ENCODE assay signal across 12 cellular contexts in the genomic region with DNA sequence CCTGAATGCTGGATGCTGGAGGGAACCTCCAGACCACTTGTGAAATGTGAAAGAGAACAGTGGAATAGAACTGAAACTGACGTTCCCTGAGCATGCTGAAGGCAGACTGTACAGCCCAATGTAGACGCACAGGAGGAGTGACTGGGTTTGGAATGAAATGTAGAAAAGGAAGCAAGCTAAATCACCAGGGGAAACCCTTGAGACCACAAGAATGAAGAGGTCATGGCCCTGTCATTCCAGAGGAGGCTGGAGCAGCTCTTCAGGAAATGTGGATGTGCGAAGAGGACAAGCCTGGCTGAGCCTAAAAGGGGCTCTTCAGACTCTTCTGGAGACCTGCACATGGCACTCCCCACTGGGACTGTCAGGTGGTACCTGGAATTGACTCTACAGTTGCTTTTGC.
DNase-seq lines count a peak whose midpoint lies in the region; ATAC-seq and TF ChIP-seq lines count a peak whose summit lies in the region.
"Had no signal": no experiment of that assay in that cellular context is flagged by ENCODE, and none has a peak within 500 bp of the region (broad histone marks: within the 10 kb centered on the region; RNA-seq: fewer than 3 reads in every experiment).

No MANE protein-coding gene starts in this region.

- H3K9ac ChIP-seq in mammary epithelial cell (ENCODE audit: insufficient read depth, low read length) (no peak overlapping the region), mesendoderm (ENCODE audit: low read length) (no peak overlapping the region)

- H3K9me3 ChIP-seq in mammary epithelial cell (replicated peaks; ENCODE audit: insufficient read depth, low read length) = no peaks in the 10 kb centered on the region
- no peaks in the 10 kb centered on the region for H3K9me3 ChIP-seq in left lung
- H3K9me3 ChIP-seq: ascending aorta, Caco-2 had no signal

- H2BK15ac ChIP-seq in mesendoderm (replicated peaks; ENCODE audit: low read depth) = no peak overlapping the region

- H3K27ac ChIP-seq in mammary epithelial cell (ENCODE audit: insufficient read depth, low read depth, low read length) (no peak overlapping the region), left lung (no peak overlapping the region), mesendoderm (ENCODE audit: low read depth, low read length) (no peak overlapping the region)
- H3K27ac ChIP-seq: ascending aorta had no signal

- H3K4me3 ChIP-seq in mammary epithelial cell (replicated peaks in 1 of 3; ENCODE audit: insufficient read depth in 1 of 3, low read depth in 2 of 3, low read length in 3 of 3) = no peak overlapping the region
- H3K4me3 ChIP-seq in left lung = no peak overlapping the region
- H3K4me3 ChIP-seq in mesendoderm (ENCODE audit: low read length) = no peak overlapping the region
- H3K4me3 ChIP-seq: ascending aorta had no signal

- H4K8ac ChIP-seq in mesendoderm (ENCODE audit: low read depth, low read length) = no peak overlapping the region

- ATAC-seq in left lung (peak; percentile 54), GM18870 (IDR thresholded peaks at IDR 0.05; ENCODE audit: unreplicated experiment) (no peak), GM18858 (IDR thresholded peaks at IDR 0.05; ENCODE audit: unreplicated experiment) (no peak)
- ATAC-seq: left colon had no signal

- H3K56ac ChIP-seq in mesendoderm (ENCODE audit: low read length) = no peak overlapping the region

- CTCF ChIA-PET in mammary epithelial cell (lab: Charles Lee; ENCODE audit: low non-redundant PET) = interaction anchor here (0.6 kb wide), 1 partner anchor 357 kb away, joined by 12 read pairs; no protein-coding TSS in a partner anchor

- no peaks in the 10 kb centered on the region for H3K79me1 ChIP-seq in mesendoderm (ENCODE audit: low read length)

- H3K23ac ChIP-seq in mesendoderm (ENCODE audit: low read length) = no peak overlapping the region

- peak; percentile 40 for DNase-seq in AG09319 (ENCODE audit: extremely low read depth, low read depth)
- peak; percentile 94 for DNase-seq in HT1080 (ENCODE audit: low read depth)
- DNase-seq in mammary epithelial cell = peak; percentile 81
- DNase-seq in left lung = no peak
- DNase-seq in T-helper 9 cell = no peak
- DNase-seq in mesendoderm = no peak
- DNase-seq: activated CD4-positive, alpha-beta T cell treated with anti-CD3 and anti-CD28 coated beads, Interleukin-2, amount 50 U/mL, for 4 hours; Caco-2; left colon had no signal

- no peaks in the 10 kb centered on the region for H3K79me2 ChIP-seq in mammary epithelial cell (ENCODE audit: insufficient read depth, low read length)
- no peaks in the 10 kb centered on the region for H3K79me2 ChIP-seq in mesendoderm (ENCODE audit: control insufficient read depth, insufficient read depth, low read length)

- no TSS peak for BruUV-seq in mammary epithelial cell (replicated peaks; lab: Mats Ljungman, UMichigan)

- no peaks in the 10 kb centered on the region for H3K36me3 ChIP-seq in mammary epithelial cell (ENCODE audit: insufficient read depth, low read length)
- H3K36me3 ChIP-seq in left lung = peaks cover 0 to 40% of the 10 kb centered on the region in 2 donors
- no peaks in the 10 kb centered on the region for H3K36me3 ChIP-seq in mesendoderm (ENCODE audit: control insufficient read depth, insufficient read depth, low read length)

- no peak overlapping the region for H2BK120ac ChIP-seq in mesendoderm (ENCODE audit: low read depth, low read length)

- H3K4me1 ChIP-seq in mammary epithelial cell (ENCODE audit: insufficient read depth, low read length) = peaks cover 15% of the 10 kb centered on the region
- no peaks in the 10 kb centered on the region for H3K4me1 ChIP-seq in left lung
- no peaks in the 10 kb centered on the region for H3K4me1 ChIP-seq in mesendoderm (ENCODE audit: control insufficient read depth, low read depth, low read length)
- H3K4me1 ChIP-seq: ascending aorta, Caco-2 had no signal

- no peak overlapping the region for H3K4ac ChIP-seq in mesendoderm (ENCODE audit: low read depth, low read length)

- H3K27me3 ChIP-seq in mammary epithelial cell (ENCODE audit: insufficient read depth, low read length) (no peaks in the 10 kb centered on the region), left lung (no peaks in the 10 kb centered on the region), mesendoderm (ENCODE audit: insufficient read depth, low read length, poor library complexity) (no peaks in the 10 kb centered on the region)
- H3K27me3 ChIP-seq: ascending aorta had no signal

- no peak overlapping the region for H2AK5ac ChIP-seq in mesendoderm (ENCODE audit: low read length)

- H2BK5ac ChIP-seq in mesendoderm (ENCODE audit: low read length) = no peak overlapping the region

- 20% methylated on average over 3 of the region's 3 CpGs for WGBS in mammary epithelial cell (ENCODE audit: low coverage, missing lambda C conversion rate)
- no CpG with 5 or more reads among the region's 3 CpGs for WGBS in mesendoderm (ENCODE audit: extremely low coverage, insufficient coverage, low lambda C conversion rate)

- no peaks in the 10 kb centered on the region for H4K20me1 ChIP-seq in mammary epithelial cell (ENCODE audit: insufficient read depth, low read length)

- H3K18ac ChIP-seq in mesendoderm (ENCODE audit: low read length) = no peak overlapping the region

- in situ Hi-C loops in mammary epithelial cell (cut with MboI; ENCODE audit: low sequenced_read_pairs in 2 of 2) = no loop called here

- intact Hi-C loops in mammary epithelial cell (cut with micrococcal nuclease) (no loop called here), left lung (cut with DNase I) (no loop called here)

- H3K4me2 ChIP-seq in mammary epithelial cell (ENCODE audit: insufficient read depth, low read depth, low read length) (peak overlapping the region; percentile 42), mesendoderm (ENCODE audit: low read length) (no peak overlapping the region)

- dilution Hi-C loops in mammary epithelial cell (cut with HindIII; ENCODE audit: low sequenced_read_pairs) = no loop called here

- TF ChIP-seq CTCF in AG09319 (IDR thresholded peaks at IDR 0.05; ENCODE audit: low read depth, low read length) (no peak), mammary epithelial cell (conservative IDR thresholded peaks at IDR 0.05 in 1 of 2, IDR thresholded peaks at IDR 0.05 in 1 of 2; ENCODE audit: extremely low read depth in 1 of 2, insufficient read depth in 1 of 2, low read depth in 1 of 2, low read length in 2 of 2) (no peak), left lung (IDR thresholded peaks at IDR 0.05) (no peak)

- no peak overlapping the region for H4K5ac ChIP-seq in mesendoderm (ENCODE audit: low read length)

- H2AFZ ChIP-seq in mammary epithelial cell (ENCODE audit: low read depth, low read length) = no peak overlapping the region

Comparison
In these comparisons a context has a peak if more than half of its experiments do, and no peak if none do; other contexts are left out.
1. DNase-seq: peak in AG09319 (single experiment), HT1080 (single experiment) and mammary epithelial cell (single experiment); none in left lung (0 of 2), T-helper 9 cell (single experiment) and mesendoderm (single experiment).